1 cellular context compared by ENCODE assay signal in genomic region chr16:7545251-7545650, GRCh38.
TF ChIP-seq lines count a peak whose summit lies in the region.

No MANE protein-coding gene starts in this region.

TF ChIP-seq in H1, 55 proteins besides CTCF, POLR2A, EP300 and RAD21 (continued from another document):
- TF ChIP-seq ASH2L (IDR thresholded peaks at IDR 0.05; ENCODE audit: low read length) (no peak), JUN (IDR thresholded peaks at IDR 0.05; ENCODE audit: low read depth, low read length) (no peak), SIX5 (IDR thresholded peaks at IDR 0.05; ENCODE audit: low read depth, low read length) (no peak), EGR1 (IDR thresholded peaks at IDR 0.05; ENCODE audit: borderline replicate concordance, low read depth, low read length) (no peak), YY1 (IDR thresholded peaks at IDR 0.05; ENCODE audit: low read depth, low read length) (no peak), SAP30 (IDR thresholded peaks at IDR 0.05; ENCODE audit: insufficient read depth, insufficient replicate concordance, low read length) (no peak), TBP (IDR thresholded peaks at IDR 0.05; ENCODE audit: low read depth, low read length) (no peak), POU5F1 (IDR thresholded peaks at IDR 0.05; ENCODE audit: low read depth, low read length) (no peak), BACH1 (IDR thresholded peaks at IDR 0.05; ENCODE audit: low read length) (no peak), TAF7 (optimal IDR thresholded peaks at IDR 0.05; ENCODE audit: borderline replicate concordance, low read depth, low read length) (no peak), BRCA1 (IDR thresholded peaks at IDR 0.05; ENCODE audit: low read depth, low read length) (no peak), SIRT6 (IDR thresholded peaks at IDR 0.05; ENCODE audit: low read length) (no peak), POLR2AphosphoS5 (IDR thresholded peaks at IDR 0.05; ENCODE audit: low read depth, low read length) (no peak), CREB1 (IDR thresholded peaks at IDR 0.05) (no peak), NRF1 (IDR thresholded peaks at IDR 0.05; ENCODE audit: low read depth, low read length) (no peak)
